ENCODE assay signal across 1 cellular context in genomic region chr14:22646570-22647254, GRCh38.
TF ChIP-seq lines count a peak whose summit lies in the region.

No MANE protein-coding gene starts in this region.

TF ChIP-seq in HEK293, 187 proteins besides CTCF, POLR2A, EP300 and RAD21 (continued from another document and continues in another):
- TF ChIP-seq ELK4 (IDR thresholded peaks at IDR 0.05; ENCODE audit: borderline replicate concordance, low read depth, low read length) = no peak
- TF ChIP-seq SP7 (tag by site-specific recombination; IDR thresholded peaks at IDR 0.05) = 0 out of 2 replicates have a peak, but pooled peaks have one; percentile 20
- TF ChIP-seq PRDM6 (tag by site-specific recombination; IDR thresholded peaks at IDR 0.05) = peak; percentile 74
- TF ChIP-seq ZNF623 (tag by site-specific recombination; IDR thresholded peaks at IDR 0.05) = no peak
- no peak for TF ChIP-seq BCL11A (tag by site-specific recombination; IDR thresholded peaks at IDR 0.05; ENCODE audit: low read depth)
- no peak for TF ChIP-seq ZNF776 (tag by site-specific recombination; IDR thresholded peaks at IDR 0.05; ENCODE audit: borderline replicate concordance)
- no peak for TF ChIP-seq KLF7 (tag by site-specific recombination; IDR thresholded peaks at IDR 0.05; ENCODE audit: borderline replicate concordance)
- no peak for TF ChIP-seq ZNF302 (tag by site-specific recombination; IDR thresholded peaks at IDR 0.05; ENCODE audit: low read depth)
- TF ChIP-seq ZNF449 (tag by site-specific recombination; IDR thresholded peaks at IDR 0.05) = no peak
- no peak for TF ChIP-seq ZNF624 (tag by site-specific recombination; IDR thresholded peaks at IDR 0.05)
- TF ChIP-seq ZBTB17 (tag by site-specific recombination; IDR thresholded peaks at IDR 0.05) = peak; percentile 79
- no peak for TF ChIP-seq ZNF747 (tag by site-specific recombination; IDR thresholded peaks at IDR 0.05)
- no peak for TF ChIP-seq ZSCAN18 (tag by site-specific recombination; IDR thresholded peaks at IDR 0.05)
- TF ChIP-seq MZF1 (tag by site-specific recombination; IDR thresholded peaks at IDR 0.05; ENCODE audit: borderline replicate concordance) = peak; percentile 65; the same call in 1 of the 2 replicates
- no peak for TF ChIP-seq ZNF701 (tag by site-specific recombination; IDR thresholded peaks at IDR 0.05)
- no peak for TF ChIP-seq ZNF510 (tag by site-specific recombination; IDR thresholded peaks at IDR 0.05; ENCODE audit: insufficient replicate concordance)
- no peak for TF ChIP-seq ZBTB7A (tag by site-specific recombination; IDR thresholded peaks at IDR 0.05; ENCODE audit: low read depth)
- no peak for TF ChIP-seq ZNF211 (tag by site-specific recombination; IDR thresholded peaks at IDR 0.05; ENCODE audit: low read depth)
- TF ChIP-seq ZBTB10 (tag by site-specific recombination; IDR thresholded peaks at IDR 0.05) = no peak
- peak; percentile 21; the same call in 1 of the 2 replicates for TF ChIP-seq ZNF398 (tag by site-specific recombination; IDR thresholded peaks at IDR 0.05)
- TF ChIP-seq ZFHX2 (tag by site-specific recombination; conservative IDR thresholded peaks at IDR 0.05) = no peak
- TF ChIP-seq ZNF248 (tag by site-specific recombination; IDR thresholded peaks at IDR 0.05) = no peak
- no peak for TF ChIP-seq ZNF768 (tag by site-specific recombination; IDR thresholded peaks at IDR 0.05)
- no peak for TF ChIP-seq ZNF529 (tag by site-specific recombination; IDR thresholded peaks at IDR 0.05; ENCODE audit: insufficient replicate concordance)
- TF ChIP-seq ZNF202 (tag by site-specific recombination; IDR thresholded peaks at IDR 0.05; ENCODE audit: borderline replicate concordance) = no peak
- no peak for TF ChIP-seq ZXDB (tag by site-specific recombination; IDR thresholded peaks at IDR 0.05)
- no peak for TF ChIP-seq FEZF1 (tag by site-specific recombination; IDR thresholded peaks at IDR 0.05)
- TF ChIP-seq KLF1 (tag by site-specific recombination; IDR thresholded peaks at IDR 0.05) = no peak
- no peak for TF ChIP-seq SCRT1 (tag by site-specific recombination; IDR thresholded peaks at IDR 0.05; ENCODE audit: borderline replicate concordance)
- no peak for TF ChIP-seq ZNF670 (tag by site-specific recombination; IDR thresholded peaks at IDR 0.05; ENCODE audit: low read depth)
- TF ChIP-seq MEIS1 (CRISPR knock-in tag; IDR thresholded peaks at IDR 0.05; ENCODE audit: borderline replicate concordance) = no peak
- peak; percentile 38; the same call in 1 of the 2 replicates for TF ChIP-seq PRDM10 (tag by site-specific recombination; IDR thresholded peaks at IDR 0.05)
- no peak for TF ChIP-seq ZNF561 (tag by site-specific recombination; IDR thresholded peaks at IDR 0.05; ENCODE audit: borderline replicate concordance)
- no peak; the same call in 1 of the 2 replicates for TF ChIP-seq ZNF548 (tag by site-specific recombination; IDR thresholded peaks at IDR 0.05)
- no peak for TF ChIP-seq KLF9 (tag by site-specific recombination; IDR thresholded peaks at IDR 0.05; ENCODE audit: low read depth)
- TF ChIP-seq ZNF114 (tag by site-specific recombination; IDR thresholded peaks at IDR 0.05) = no peak
- peak; percentile 58; the same call in 1 of the 2 replicates for TF ChIP-seq ZNF362 (tag by site-specific recombination; IDR thresholded peaks at IDR 0.05)
- TF ChIP-seq ZNF580 (tag by site-specific recombination; IDR thresholded peaks at IDR 0.05) = no peak
- TF ChIP-seq ZNF324 (tag by site-specific recombination; IDR thresholded peaks at IDR 0.05) = peak; percentile 49; the same call in 1 of the 2 replicates
- TF ChIP-seq ZNF214 (tag by site-specific recombination; IDR thresholded peaks at IDR 0.05; ENCODE audit: borderline replicate concordance) = no peak
- no peak for TF ChIP-seq ZNF654 (tag by site-specific recombination; IDR thresholded peaks at IDR 0.05; ENCODE audit: low read depth)
